In the genomic region with DNA sequence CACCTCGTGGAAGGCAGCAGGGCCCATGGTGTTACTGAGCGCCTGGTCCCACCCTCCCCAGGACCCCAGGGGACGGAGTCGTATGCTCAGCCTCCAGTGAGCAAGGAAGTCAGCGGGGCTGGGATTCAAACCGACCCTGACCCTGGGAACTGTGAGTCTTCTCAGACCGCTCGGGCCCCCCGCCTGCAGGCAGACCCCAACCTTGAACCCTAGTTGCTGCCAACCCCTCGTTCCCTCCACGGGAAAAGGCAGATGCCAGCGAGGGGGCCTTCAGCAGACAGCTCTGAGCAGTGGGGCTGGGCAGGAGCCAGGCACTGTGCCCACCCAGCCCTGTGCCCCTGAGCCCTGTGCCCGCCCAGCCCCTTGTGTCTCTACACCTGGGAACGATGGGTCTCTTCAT, we compare ENCODE assay signal across 24 cellular contexts. TPM values are rescaled to one million over a fixed set of nuclear protein-coding genes. Genes with fewer than 3 reads are reported as not detected.
A peak's percentile ranks its signal among the peaks of the same experiment; 100 is the strongest.
DNase-seq lines count a peak whose midpoint lies in the region; ATAC-seq, FAIRE-seq and TF ChIP-seq lines count a peak whose summit lies in the region.
"Had no signal": no experiment of that assay in that cellular context is flagged by ENCODE, and none has a peak within 500 bp of the region (broad histone marks: within the 10 kb centered on the region; RNA-seq: fewer than 3 reads in every experiment).

No MANE protein-coding gene starts in this region.

- WGBS in right lobe of liver (ENCODE audit: insufficient coverage, low coverage, low lambda C conversion rate, missing lambda C conversion rate), result 100% methylated on average over 1 of the region's 14 CpGs
- WGBS in HepG2 (ENCODE audit: low lambda C conversion rate), result 75% methylated on average over 4 of the region's 14 CpGs
- 75% methylated on average over 10 of the region's 14 CpGs; no CpG with 5 or more reads in 1 of the 2 experiments for WGBS in IMR-90 (ENCODE audit: extremely low coverage in 2 of 2, insufficient read length in 1 of 2), 2 experiments

- no peak overlapping the region for H2BK15ac ChIP-seq in IMR-90 (ENCODE audit: low read depth, low read length)

- H3K14ac ChIP-seq in IMR-90 (replicated peaks; ENCODE audit: low read depth, low read length), result no peak overlapping the region

- no peak overlapping the region for H4K8ac ChIP-seq in IMR-90 (ENCODE audit: low read depth in 2 of 2, low read length in 2 of 2)

- H3K79me1 ChIP-seq in IMR-90 (ENCODE audit: low read depth in 1 of 2, low read length in 2 of 2), result no peaks in the 10 kb centered on the region

- in situ Hi-C loops in HepG2 (cut with HindIII; ENCODE audit: extremely low pct_ligation_motif_present, low pct_unique_long_range_greater_than_20kb), result no loop called here
- in situ Hi-C loops in IMR-90 (cut with MboI; ENCODE audit: low sequenced_read_pairs), result no loop called here

- H2BK20ac ChIP-seq in IMR-90 (ENCODE audit: low read depth, low read length), result no peak overlapping the region

- peak overlapping the region; percentile 35 for H2AK9ac ChIP-seq in IMR-90 (replicated peaks; ENCODE audit: low read depth, low read length, poor library complexity)

- CTCF ChIA-PET in HepG2 (lab: Yijun Ruan, JAX; ENCODE audit: low intra/inter-chr PET ratio, low total read pairs), result no interaction called here
- CTCF ChIA-PET in IMR-90 (lab: Yijun Ruan, JAX), result no interaction called here

- no peak overlapping the region for H4K91ac ChIP-seq in IMR-90 (ENCODE audit: insufficient read depth, low read depth, low read length)

- dilution Hi-C loops in IMR-90 (cut with HindIII; ENCODE audit: low sequenced_read_pairs, unreplicated experiment), result no loop called here

- H3K4ac ChIP-seq in IMR-90 (ENCODE audit: low read depth, low read length), result no peak overlapping the region

- no peak overlapping the region for H2AFZ ChIP-seq in HepG2 (ENCODE audit: low read length)
- no peak overlapping the region for H2AFZ ChIP-seq in IMR-90 (replicated peaks; ENCODE audit: low read length, poor library complexity)
- H2AFZ ChIP-seq in osteoblast (ENCODE audit: low read length), result no peak overlapping the region

- no peak overlapping the region for H3K18ac ChIP-seq in IMR-90 (ENCODE audit: low read depth, low read length)

- peaks cover 0 to 14% (median 0%) of the 10 kb centered on the region in 4 donors for H3K4me1 ChIP-seq in right lobe of liver
- H3K4me1 ChIP-seq in HepG2 (ENCODE audit: insufficient read depth, low read length), result no peaks in the 10 kb centered on the region
- no peaks in the 10 kb centered on the region; the same call in 1 of the 2 replicates for H3K4me1 ChIP-seq in IMR-90 (ENCODE audit: control insufficient read depth, insufficient read depth, low read length)
- no peaks in the 10 kb centered on the region for H3K4me1 ChIP-seq in osteoblast (ENCODE audit: insufficient read depth, low read length)
- H3K4me1 ChIP-seq: A549, BE2C, Caco-2 had no signal

- TF ChIP-seq RAD21 in HepG2 (CRISPR knock-in tag; IDR thresholded peaks at IDR 0.05) (no peak), IMR-90 (IDR thresholded peaks at IDR 0.05; ENCODE audit: low read length) (no peak)

- H3K27me3 ChIP-seq in right lobe of liver (no peaks in the 10 kb centered on the region), HepG2 (ENCODE audit: control insufficient read depth in 1 of 2, insufficient read depth in 2 of 2, low read length in 2 of 2) (no peaks in the 10 kb centered on the region), IMR-90 (ENCODE audit: control insufficient read depth, insufficient read depth, low read length) (peaks cover 22% of the 10 kb centered on the region), osteoblast (ENCODE audit: insufficient read depth, low read length) (peaks cover 19% of the 10 kb centered on the region)

- no peak overlapping the region for H2BK120ac ChIP-seq in IMR-90 (ENCODE audit: low read depth, low read length)

- DNase-seq in right lobe of liver, result peak in 2 of 3 donors; percentile 13 to 42
- no peak for DNase-seq in HepG2 (ENCODE audit: low spot score)
- no peak for DNase-seq in IMR-90
- peak; percentile 87 for DNase-seq in osteoblast (ENCODE audit: insufficient read length, low spot score, missing footprints)
- DNase-seq in NCI-H187 treated with DMSO at 0.1 percent for 48 hours (lab: John Stamatoyannopoulos, UW), result no peak
- DNase-seq in coronary artery (ENCODE audit: low spot score), result no peak
- DNase-seq: 8988T; ACHN; AML-193; BE2C; Caco-2; CD4-positive, CD25-positive, alpha-beta regulatory T cell; CD8-positive, alpha-beta T cell; DMS153; DMS79; EL; GDM1; GOT3; HCEC 1CT had no signal

- BruUV-seq in HepG2 (replicated peaks; lab: Mats Ljungman, UMichigan) (no TSS peak), IMR-90 (replicated peaks; lab: Mats Ljungman, UMichigan) (no TSS peak)

- ATAC-seq in right lobe of liver (no peak), HepG2 (no peak), IMR-90 (ENCODE audit: low read depth) (no peak), GM21786 (IDR thresholded peaks at IDR 0.05; ENCODE audit: unreplicated experiment) (no peak)
- ATAC-seq: A549; CD8-positive, alpha-beta T cell; GM12878 had no signal

- H3K9me3 ChIP-seq in right lobe of liver, result no peaks in the 10 kb centered on the region
- H3K9me3 ChIP-seq in HepG2 (ENCODE audit: low read length), result no peaks in the 10 kb centered on the region
- no peaks in the 10 kb centered on the region for H3K9me3 ChIP-seq in IMR-90 (ENCODE audit: control insufficient read depth, insufficient read depth, low read length)
- H3K9me3 ChIP-seq in osteoblast (ENCODE audit: low read depth, low read length), result no peaks in the 10 kb centered on the region
- H3K9me3 ChIP-seq: A549, BE2C, Caco-2 had no signal

- no peak for TF ChIP-seq CTCF in right lobe of liver (IDR thresholded peaks at IDR 0.05)
- no peak for TF ChIP-seq CTCF in HepG2 (CRISPR knock-in tag; IDR thresholded peaks at IDR 0.05)
- TF ChIP-seq CTCF in IMR-90 (conservative IDR thresholded peaks at IDR 0.05; ENCODE audit: low read depth, low read length), result no peak
- TF ChIP-seq CTCF in osteoblast (IDR thresholded peaks at IDR 0.05; ENCODE audit: extremely low read depth, low read depth, low read length), result no peak
- TF ChIP-seq CTCF in coronary artery (IDR thresholded peaks at IDR 0.05), result no peak

- no peak overlapping the region for H2BK5ac ChIP-seq in IMR-90 (ENCODE audit: low read depth, low read length, poor library complexity, severe bottlenecking)

- no peak overlapping the region for H4K5ac ChIP-seq in IMR-90 (ENCODE audit: low read depth, low read length)

- H3K4me2 ChIP-seq in HepG2 (ENCODE audit: low read depth, low read length) (no peak overlapping the region), IMR-90 (ENCODE audit: low read depth, low read length) (no peak overlapping the region), osteoblast (ENCODE audit: insufficient read depth, low read length) (no peak overlapping the region)
- H3K4me2 ChIP-seq: A549 had no signal

- FAIRE-seq in HepG2 (lab: Jason Lieb, UNC), result no peak
- FAIRE-seq: A549, GM12878, H54 had no signal

- POLR2A ChIA-PET in HepG2 (lab: Yijun Ruan, JAX) (no interaction called here), IMR-90 (lab: Charles Lee; ENCODE audit: unreplicated experiment) (no interaction called here)

- TF ChIP-seq EP300 in HepG2 (IDR thresholded peaks at IDR 0.05; ENCODE audit: low read depth in 2 of 2, low read length in 2 of 2) (no peak), HepG2 (CRISPR knock-in tag; IDR thresholded peaks at IDR 0.05; ENCODE audit: borderline replicate concordance) (no peak)

- no peak overlapping the region for H3K23ac ChIP-seq in IMR-90 (ENCODE audit: low read depth, low read length)

- H3K9me1 ChIP-seq in IMR-90 (ENCODE audit: insufficient read depth, low read length), result 0 out of 2 replicates have a peak, but pooled peaks cover 6% of the 10 kb centered on the region

- H3K56ac ChIP-seq in IMR-90 (ENCODE audit: extremely low read depth, insufficient read depth, low read length), result no peak overlapping the region

- H3K36me3 ChIP-seq in right lobe of liver (peaks cover 0 to 9% (median 3%) of the 10 kb centered on the region in 4 donors), HepG2 (replicated peaks in 1 of 2; ENCODE audit: control insufficient read depth in 1 of 2, insufficient read depth in 2 of 2, low read length in 2 of 2) (peaks cover 4 to 10% of the 10 kb centered on the region in 2 experiments; a peak in 4 of 5 replicates), IMR-90 (ENCODE audit: control insufficient read depth, insufficient read depth, low read length) (peaks cover 8% of the 10 kb centered on the region), osteoblast (ENCODE audit: insufficient read depth, low read length) (peaks cover 13% of the 10 kb centered on the region)
- H3K36me3 ChIP-seq: BE2C had no signal

- TF ChIP-seq POLR2A in right lobe of liver (IDR thresholded peaks at IDR 0.05) (no peak), HepG2 (IDR thresholded peaks at IDR 0.05; ENCODE audit: insufficient read depth in 1 of 2, low read depth in 2 of 2, low read length in 2 of 2) (no peak), IMR-90 (IDR thresholded peaks at IDR 0.05; ENCODE audit: low read depth, low read length) (no peak)

- H3K4me3 ChIP-seq in right lobe of liver, result no peak overlapping the region
- H3K4me3 ChIP-seq in HepG2 (replicated peaks in 1 of 3; ENCODE audit: insufficient read depth in 1 of 3, low read depth in 2 of 3, low read length in 3 of 3), result no peak overlapping the region
- no peak overlapping the region for H3K4me3 ChIP-seq in IMR-90 (ENCODE audit: insufficient read depth, low read depth, low read length)
- H3K4me3 ChIP-seq in osteoblast (ENCODE audit: insufficient read depth, low read length), result no peak overlapping the region
- no peak overlapping the region for H3K4me3 ChIP-seq in coronary artery
- H3K4me3 ChIP-seq: A549, GM12878 had no signal

- H3K79me2 ChIP-seq in HepG2 (ENCODE audit: insufficient read depth, low read length), result no peaks in the 10 kb centered on the region
- H3K79me2 ChIP-seq in osteoblast (ENCODE audit: insufficient read depth, low read length), result no peaks in the 10 kb centered on the region

- H3K27ac ChIP-seq in right lobe of liver (no peak overlapping the region), HepG2 (ENCODE audit: extremely low read length, insufficient read depth, low read length) (no peak overlapping the region), IMR-90 (ENCODE audit: insufficient read depth, low read length) (no peak overlapping the region), osteoblast (ENCODE audit: low read depth, low read length) (no peak overlapping the region), coronary artery (no peak overlapping the region)
- H3K27ac ChIP-seq: A549, C4-2B had no signal

- no peak overlapping the region for H2AK5ac ChIP-seq in IMR-90 (ENCODE audit: low read depth, low read length)

- H4K20me1 ChIP-seq in HepG2 (ENCODE audit: insufficient read depth, low read length) (no peaks in the 10 kb centered on the region), IMR-90 (ENCODE audit: insufficient read depth, low read length) (no peaks in the 10 kb centered on the region), osteoblast (ENCODE audit: insufficient read depth, low read length) (peaks cover 3% of the 10 kb centered on the region)

- intact Hi-C loops in right lobe of liver (cut with DNase I) (no loop called here), HepG2 (cut with micrococcal nuclease; ENCODE audit: unreplicated experiment) (no loop called here), IMR-90 (cut with micrococcal nuclease) (no loop called here)

- H3K9ac ChIP-seq in HepG2 (ENCODE audit: insufficient read depth, low read depth, low read length), result no peak overlapping the region
- no peak overlapping the region for H3K9ac ChIP-seq in IMR-90 (ENCODE audit: low read depth, low read length)

RNA-seq across cellular contexts. Expression of gene SLC16A8, which starts 6.4 kb away (rescaled TPM):
- total RNA-seq in right lobe of liver (not detected), HepG2 (2016; rRNA removed; fragmentation: Illumina TruSeq; extraction: Trizol) (not detected in 2 replicates), IMR-90 (2012; rRNA removed) (not detected in 2 replicates), osteoblast (not detected in 2 replicates)
- not detected in 2 replicates for total RNA-seq in HepG2 (2016; cell fraction: cytosol; rRNA removed; fragmentation: Illumina TruSeq; extraction: Trizol; ENCODE audit: low read depth)
- total RNA-seq in HepG2 (2016; cell fraction: insoluble cytoplasmic fraction; rRNA removed; fragmentation: Illumina TruSeq; extraction: Trizol), result not detected in 2 replicates
- total RNA-seq in HepG2 (2016; cell fraction: membrane; rRNA removed; fragmentation: Illumina TruSeq; extraction: Trizol), result not detected in 2 replicates
- not detected in 2 replicates for total RNA-seq in HepG2 (2016; cell fraction: nucleus; rRNA removed; fragmentation: Illumina TruSeq; extraction: Trizol)
- polyA plus RNA-seq in HepG2 (2011; rRNA removed) (not detected in 2 replicates), IMR-90 (2012; rRNA removed) (not detected in 2 replicates)
- polyA plus RNA-seq in HepG2 (2011; cell fraction: cytosol; rRNA removed), result not detected in 2 replicates
- not detected in 2 replicates for polyA plus RNA-seq in HepG2 (2011; cell fraction: nucleus; rRNA removed)
- 0.44 and 0.49 TPM in 2 replicates for polyA plus RNA-seq in HepG2 (2012)
- not detected in 2 replicates for polyA plus RNA-seq in HepG2 (2016; cell fraction: cytosol; fragmentation: Illumina TruSeq; extraction: Trizol; ENCODE audit: low read depth)
- polyA plus RNA-seq in HepG2 (2016; cell fraction: insoluble cytoplasmic fraction; fragmentation: Illumina TruSeq; extraction: Trizol; ENCODE audit: low read depth), result not detected in 2 replicates
- not detected in 2 replicates for polyA plus RNA-seq in HepG2 (2016; cell fraction: membrane; fragmentation: Illumina TruSeq; extraction: Trizol; ENCODE audit: low read depth)
- polyA plus RNA-seq in HepG2 (2016; cell fraction: nucleus; fragmentation: Illumina TruSeq; extraction: Trizol; ENCODE audit: insufficient read depth, low read depth), result not detected in 2 replicates
- not detected in 2 replicates for polyA minus RNA-seq in HepG2 (2011; rRNA and poly(A)+ RNA removed; ENCODE audit: low replicate concordance)
- not detected in 2 replicates for polyA minus RNA-seq in HepG2 (2011; cell fraction: cytosol; rRNA and poly(A)+ RNA removed)
- not detected in 2 replicates for polyA minus RNA-seq in HepG2 (2011; cell fraction: nucleus; rRNA and poly(A)+ RNA removed)
- 0.08 and 0.21 TPM in 2 replicates for polyA plus RNA-seq in IMR-90 (2012; cell fraction: cytosol; rRNA removed)
- not detected in 2 replicates for polyA plus RNA-seq in IMR-90 (2012; cell fraction: nucleus; rRNA removed; ENCODE audit: low replicate concordance)
- total RNA-seq: Caco-2; CD4-positive, CD25-positive, alpha-beta regulatory T cell; CD8-positive, alpha-beta T cell; GM12878 had no signal
- polyA plus RNA-seq: A549; CD4-positive, CD25-positive, alpha-beta regulatory T cell; GM12878 had no signal

RNA-seq across cellular contexts. Expression of gene PICK1, which starts 20.4 kb away (rescaled TPM):
- total RNA-seq in right lobe of liver (10 to 100 TPM; 13.0 to 26.4 (median 20.3) TPM), HepG2 (2016; rRNA removed; fragmentation: Illumina TruSeq; extraction: Trizol) (16.0 and 19.3 TPM in 2 replicates), IMR-90 (2012; rRNA removed) (14.4 and 16.5 TPM in 2 replicates), osteoblast (14.4 and 15.6 TPM in 2 replicates)
- 5.2 and 7.0 TPM in 2 replicates for total RNA-seq in HepG2 (2016; cell fraction: cytosol; rRNA removed; fragmentation: Illumina TruSeq; extraction: Trizol; ENCODE audit: low read depth)
- 12.5 and 21.2 TPM in 2 replicates for total RNA-seq in HepG2 (2016; cell fraction: insoluble cytoplasmic fraction; rRNA removed; fragmentation: Illumina TruSeq; extraction: Trizol)
- total RNA-seq in HepG2 (2016; cell fraction: membrane; rRNA removed; fragmentation: Illumina TruSeq; extraction: Trizol), result 5.1 and 6.4 TPM in 2 replicates
- 23.0 and 24.4 TPM in 2 replicates for total RNA-seq in HepG2 (2016; cell fraction: nucleus; rRNA removed; fragmentation: Illumina TruSeq; extraction: Trizol)
- polyA plus RNA-seq in HepG2 (2011; rRNA removed) (25.3 and 28.9 TPM in 2 replicates), IMR-90 (2012; rRNA removed) (21.0 and 22.1 TPM in 2 replicates)
- 16.7 and 22.6 TPM in 2 replicates for polyA plus RNA-seq in HepG2 (2011; cell fraction: cytosol; rRNA removed)
- polyA plus RNA-seq in HepG2 (2011; cell fraction: nucleus; rRNA removed), result 156 and 186 TPM in 2 replicates
- polyA plus RNA-seq in HepG2 (2012), result 11.1 and 11.5 TPM in 2 replicates
- polyA plus RNA-seq in HepG2 (2016; cell fraction: cytosol; fragmentation: Illumina TruSeq; extraction: Trizol; ENCODE audit: low read depth), result 1.6 and 2.0 TPM in 2 replicates
- polyA plus RNA-seq in HepG2 (2016; cell fraction: insoluble cytoplasmic fraction; fragmentation: Illumina TruSeq; extraction: Trizol; ENCODE audit: low read depth), result 13.6 and 16.4 TPM in 2 replicates
- 2.3 and 3.1 TPM in 2 replicates for polyA plus RNA-seq in HepG2 (2016; cell fraction: membrane; fragmentation: Illumina TruSeq; extraction: Trizol; ENCODE audit: low read depth)
- 45.3 and 47.7 TPM in 2 replicates for polyA plus RNA-seq in HepG2 (2016; cell fraction: nucleus; fragmentation: Illumina TruSeq; extraction: Trizol; ENCODE audit: insufficient read depth, low read depth)
- polyA minus RNA-seq in HepG2 (2011; rRNA and poly(A)+ RNA removed; ENCODE audit: low replicate concordance), result 19.1 and 21.9 TPM in 2 replicates
- polyA minus RNA-seq in HepG2 (2011; cell fraction: cytosol; rRNA and poly(A)+ RNA removed), result 5.4 and 6.4 TPM in 2 replicates
- 26.1 and 32.8 TPM in 2 replicates for polyA minus RNA-seq in HepG2 (2011; cell fraction: nucleus; rRNA and poly(A)+ RNA removed)
- polyA plus RNA-seq in IMR-90 (2012; cell fraction: cytosol; rRNA removed), result 21.3 and 24.6 TPM in 2 replicates
- 95.1 and 119 TPM in 2 replicates for polyA plus RNA-seq in IMR-90 (2012; cell fraction: nucleus; rRNA removed; ENCODE audit: low replicate concordance)

RNA-seq across cellular contexts. Expression of gene BAIAP2L2, which starts 32.9 kb away (rescaled TPM):
- total RNA-seq in right lobe of liver (1 to 10 TPM in 3 of 6 experiments, under 1 TPM in 3; 0.79 to 5.0 (median 1.4) TPM), HepG2 (2016; rRNA removed; fragmentation: Illumina TruSeq; extraction: Trizol) (3.0 and 4.4 TPM in 2 replicates), IMR-90 (2012; rRNA removed) (0.18 and 0.28 TPM in 2 replicates), osteoblast (0.88 and 1.1 TPM in 2 replicates)
- total RNA-seq in HepG2 (2016; cell fraction: cytosol; rRNA removed; fragmentation: Illumina TruSeq; extraction: Trizol; ENCODE audit: low read depth), result 2.2 and 2.3 TPM in 2 replicates
- total RNA-seq in HepG2 (2016; cell fraction: insoluble cytoplasmic fraction; rRNA removed; fragmentation: Illumina TruSeq; extraction: Trizol), result 1.8 and 4.6 TPM in 2 replicates
- total RNA-seq in HepG2 (2016; cell fraction: membrane; rRNA removed; fragmentation: Illumina TruSeq; extraction: Trizol), result 2.9 and 3.5 TPM in 2 replicates
- 3.9 and 4.3 TPM in 2 replicates for total RNA-seq in HepG2 (2016; cell fraction: nucleus; rRNA removed; fragmentation: Illumina TruSeq; extraction: Trizol)
- polyA plus RNA-seq in HepG2 (2011; rRNA removed) (7.5 and 8.4 TPM in 2 replicates), IMR-90 (2012; rRNA removed) (0.46 and 0.67 TPM in 2 replicates)
- polyA plus RNA-seq in HepG2 (2011; cell fraction: cytosol; rRNA removed), result 3.0 and 4.7 TPM in 2 replicates
- 77.2 and 103 TPM in 2 replicates for polyA plus RNA-seq in HepG2 (2011; cell fraction: nucleus; rRNA removed)
- 5.6 and 7.7 TPM in 2 replicates for polyA plus RNA-seq in HepG2 (2012)
- 3.1 and 3.4 TPM in 2 replicates for polyA plus RNA-seq in HepG2 (2016; cell fraction: cytosol; fragmentation: Illumina TruSeq; extraction: Trizol; ENCODE audit: low read depth)
- polyA plus RNA-seq in HepG2 (2016; cell fraction: insoluble cytoplasmic fraction; fragmentation: Illumina TruSeq; extraction: Trizol; ENCODE audit: low read depth), result 4.8 and 7.0 TPM in 2 replicates
- 4.5 TPM in 2 replicates for polyA plus RNA-seq in HepG2 (2016; cell fraction: membrane; fragmentation: Illumina TruSeq; extraction: Trizol; ENCODE audit: low read depth)
- 34.3 and 34.8 TPM in 2 replicates for polyA plus RNA-seq in HepG2 (2016; cell fraction: nucleus; fragmentation: Illumina TruSeq; extraction: Trizol; ENCODE audit: insufficient read depth, low read depth)
- 0.23 and 3.8 TPM in 2 replicates for polyA minus RNA-seq in HepG2 (2011; rRNA and poly(A)+ RNA removed; ENCODE audit: low replicate concordance)
- 3.0 and 4.1 TPM in 2 replicates for polyA minus RNA-seq in HepG2 (2011; cell fraction: cytosol; rRNA and poly(A)+ RNA removed)
- polyA minus RNA-seq in HepG2 (2011; cell fraction: nucleus; rRNA and poly(A)+ RNA removed), result 4.5 and 5.1 TPM in 2 replicates
- polyA plus RNA-seq in IMR-90 (2012; cell fraction: cytosol; rRNA removed), result 0.55 and 0.81 TPM in 2 replicates
- polyA plus RNA-seq in IMR-90 (2012; cell fraction: nucleus; rRNA removed; ENCODE audit: low replicate concordance), result 1.1 and 2.3 TPM in 2 replicates
- polyA plus RNA-seq: CD4-positive, CD25-positive, alpha-beta regulatory T cell had no signal

Comparison
In these comparisons a context has a peak if more than half of its experiments do, and no peak if none do; other contexts are left out.
1. DNase-seq: peak in right lobe of liver (2 of 3) and osteoblast (single experiment); none in HepG2 (single experiment), IMR-90 (single experiment), NCI-H187 treated with DMSO at 0.1 percent for 48 hours (single experiment) and coronary artery (single experiment).